15 cellular contexts compared by ENCODE assay signal in the genomic region with DNA sequence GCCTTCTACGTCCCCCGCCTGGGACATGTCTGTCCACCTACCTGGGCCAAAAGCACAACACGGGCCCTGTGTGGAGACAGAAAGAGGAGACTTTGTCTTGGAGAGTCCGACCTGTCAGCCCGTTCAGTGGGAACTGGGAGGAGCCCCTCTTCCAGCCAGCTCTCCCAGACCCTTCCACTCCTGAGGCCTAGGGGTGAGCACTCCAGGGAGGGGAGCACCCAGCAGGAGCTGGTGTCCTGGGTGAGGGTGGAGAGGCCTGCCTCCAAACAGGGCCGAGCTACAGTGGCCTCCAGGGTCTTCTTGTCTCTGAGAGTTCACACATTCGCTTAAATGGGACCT. TPM values are rescaled to one million over a fixed set of nuclear protein-coding genes. Genes with fewer than 3 reads are reported as not detected.
DNase-seq lines count a peak whose midpoint lies in the region; ATAC-seq, FAIRE-seq and TF ChIP-seq lines count a peak whose summit lies in the region.
"Had no signal": no experiment of that assay in that cellular context is flagged by ENCODE, and none has a peak within 500 bp of the region (broad histone marks: within the 10 kb centered on the region; RNA-seq: fewer than 3 reads in every experiment).

No MANE protein-coding gene starts in this region.

- WGBS in pancreas, 2 donors, result 93% methylated on average over 7 of the region's 7 CpGs

- peaks cover 16 to 19% of the 10 kb centered on the region in 2 donors for H3K4me1 Mint-ChIP-seq in natural killer cell treated with Interleukin-12 subunit alpha and Interleukin-12 subunit beta and Interleukin-15 and Interleukin-18, amount 100 ng/mL, for 72 hours (ENCODE audit: low read depth in 2 of 2)
- H3K4me1 Mint-ChIP-seq in natural killer cell, result peaks cover 11 to 20% of the 10 kb centered on the region in 2 donors
- H3K4me1 Mint-ChIP-seq in WTC11, result peaks cover 4% of the 10 kb centered on the region; the same call in 1 of the 2 replicates

- H3K27me3 ChIP-seq in lower lobe of right lung (ENCODE audit: low read depth) (no peaks in the 10 kb centered on the region), pancreas (no peaks in the 10 kb centered on the region)
- H3K27me3 ChIP-seq: gastrocnemius medialis, suprapubic skin had no signal

- intact Hi-C loops in natural killer cell (cut with micrococcal nuclease) (no loop called here), lower lobe of right lung (cut with DNase I) (no loop called here), pancreas (cut with DNase I) (no loop called here)

- no peak overlapping the region for H3K4me3 Mint-ChIP-seq in natural killer cell treated with Interleukin-12 subunit alpha and Interleukin-12 subunit beta and Interleukin-15 and Interleukin-18, amount 100 ng/mL, for 72 hours
- H3K4me3 Mint-ChIP-seq in natural killer cell, result no peak overlapping the region
- H3K4me3 Mint-ChIP-seq in WTC11, result peak overlapping the region; percentile 86
- H3K4me3 Mint-ChIP-seq: activated B cell treated with CpG ODN at 0.5 μM for 24 hours, T-cell had no signal

- no peaks in the 10 kb centered on the region for H3K36me3 ChIP-seq in lower lobe of right lung
- no peaks in the 10 kb centered on the region for H3K36me3 ChIP-seq in pancreas
- H3K36me3 ChIP-seq: gastrocnemius medialis, suprapubic skin had no signal

- H3K4me3 ChIP-seq in lower lobe of right lung, result no peak overlapping the region
- H3K4me3 ChIP-seq in pancreas, result no peak overlapping the region
- H3K4me3 ChIP-seq: gastrocnemius medialis, suprapubic skin had no signal

- H3K27me3 Mint-ChIP-seq in natural killer cell treated with Interleukin-12 subunit alpha and Interleukin-12 subunit beta and Interleukin-15 and Interleukin-18, amount 100 ng/mL, for 72 hours, result no peaks in the 10 kb centered on the region
- no peaks in the 10 kb centered on the region for H3K27me3 Mint-ChIP-seq in natural killer cell (ENCODE audit: low read depth in 2 of 2)
- H3K27me3 Mint-ChIP-seq in WTC11 (ENCODE audit: low read depth), result peaks cover 5% of the 10 kb centered on the region
- H3K27me3 Mint-ChIP-seq: activated B cell treated with CpG ODN at 0.5 μM for 24 hours, T-cell had no signal

- H3K36me3 Mint-ChIP-seq in natural killer cell treated with Interleukin-12 subunit alpha and Interleukin-12 subunit beta and Interleukin-15 and Interleukin-18, amount 100 ng/mL, for 72 hours, result no peaks in the 10 kb centered on the region
- H3K36me3 Mint-ChIP-seq in natural killer cell, result no peaks in the 10 kb centered on the region
- no peaks in the 10 kb centered on the region for H3K36me3 Mint-ChIP-seq in WTC11
- H3K36me3 Mint-ChIP-seq: immature natural killer cell, T-cell had no signal

- CTCF ChIA-PET in WTC11 (lab: Charles Lee), result interaction anchor here (0.5 to 12.9 kb wide), 54 partner anchors 9 to 294 kb away, joined by 3 to 153 read pairs (median 4); a partner anchor contains a TSS

- no peak for FAIRE-seq in pancreas (lab: Jason Lieb, UNC)

- no peak for TF ChIP-seq CTCF in natural killer cell (IDR thresholded peaks at IDR 0.05)
- TF ChIP-seq CTCF in WTC11 (IDR thresholded peaks at IDR 0.05), result no peak
- no peak for TF ChIP-seq CTCF in lower lobe of right lung (IDR thresholded peaks at IDR 0.05)
- TF ChIP-seq CTCF in pancreas (IDR thresholded peaks at IDR 0.05), result no peak

- H3K27ac Mint-ChIP-seq in natural killer cell treated with Interleukin-12 subunit alpha and Interleukin-12 subunit beta and Interleukin-15 and Interleukin-18, amount 100 ng/mL, for 72 hours, result peak overlapping the region; percentile 35 to 62
- H3K27ac Mint-ChIP-seq in natural killer cell (peak overlapping the region in 1 of 2 donors; percentile 57), WTC11 (no peak overlapping the region)
- H3K27ac Mint-ChIP-seq: activated B cell treated with CpG ODN at 0.5 μM for 24 hours had no signal

- H3K4me1 ChIP-seq in lower lobe of right lung (no peaks in the 10 kb centered on the region), pancreas (no peaks in the 10 kb centered on the region)
- H3K4me1 ChIP-seq: gastrocnemius medialis, parathyroid adenoma had no signal

- H3K27ac ChIP-seq in lower lobe of right lung (no peak overlapping the region), pancreas (no peak overlapping the region)
- H3K27ac ChIP-seq: gastrocnemius medialis, HL-60, parathyroid adenoma, suprapubic skin had no signal

- ATAC-seq in natural killer cell treated with Interleukin-12 subunit alpha and Interleukin-12 subunit beta and Interleukin-15 and Interleukin-18, amount 100 ng/mL, for 72 hours, result peak in 1 of 2 donors; percentile 25
- no peak for ATAC-seq in natural killer cell
- ATAC-seq in WTC11, result no peak
- peak; percentile 5 to 20 for ATAC-seq in lower lobe of right lung
- no peak for ATAC-seq in pancreas
- no peak for ATAC-seq in HG03097 (IDR thresholded peaks at IDR 0.05; ENCODE audit: low FRiP score, unreplicated experiment)

- H3K9me3 Mint-ChIP-seq in natural killer cell treated with Interleukin-12 subunit alpha and Interleukin-12 subunit beta and Interleukin-15 and Interleukin-18, amount 100 ng/mL, for 72 hours, result no peaks in the 10 kb centered on the region
- H3K9me3 Mint-ChIP-seq in natural killer cell, result no peaks in the 10 kb centered on the region
- peaks cover 3% of the 10 kb centered on the region; the same call in 1 of the 2 replicates for H3K9me3 Mint-ChIP-seq in WTC11
- H3K9me3 Mint-ChIP-seq: activated B cell treated with CpG ODN at 0.5 μM for 24 hours, immature natural killer cell, T-cell had no signal

- H3K9me3 ChIP-seq in lower lobe of right lung (no peaks in the 10 kb centered on the region), pancreas (no peaks in the 10 kb centered on the region)
- H3K9me3 ChIP-seq: gastrocnemius medialis, suprapubic skin had no signal

- POLR2A ChIA-PET in WTC11 (lab: Charles Lee), result interaction anchor here (1.1 to 2.3 kb wide), 2 partner anchors 149 to 157 kb away, joined by 3 to 6 read pairs; no protein-coding TSS in a partner anchor

- no peak for DNase-seq in natural killer cell treated with Interleukin-12 subunit alpha and Interleukin-12 subunit beta and Interleukin-15 and Interleukin-18, amount 100 ng/mL, for 72 hours (ENCODE audit: low spot score)
- DNase-seq in natural killer cell (no peak), WTC11 (ENCODE audit: low spot score) (no peak), lower lobe of right lung (no peak), pancreas (no peak), SW 1271 (lab: John Stamatoyannopoulos, UW) (no peak), HuH-7.5 (ENCODE audit: low spot score) (no peak)

TF ChIP-seq in WTC11, 78 proteins besides CTCF, POLR2A, EP300 and RAD21 (continues in another document):
- no peak for TF ChIP-seq ZNF396 (CRISPR knock-in tag; IDR thresholded peaks at IDR 0.05; ENCODE audit: borderline replicate concordance)
- no peak for TF ChIP-seq NR3C1 (CRISPR knock-in tag; conservative IDR thresholded peaks at IDR 0.05; ENCODE audit: low read depth)
- TF ChIP-seq, protein P1, sequence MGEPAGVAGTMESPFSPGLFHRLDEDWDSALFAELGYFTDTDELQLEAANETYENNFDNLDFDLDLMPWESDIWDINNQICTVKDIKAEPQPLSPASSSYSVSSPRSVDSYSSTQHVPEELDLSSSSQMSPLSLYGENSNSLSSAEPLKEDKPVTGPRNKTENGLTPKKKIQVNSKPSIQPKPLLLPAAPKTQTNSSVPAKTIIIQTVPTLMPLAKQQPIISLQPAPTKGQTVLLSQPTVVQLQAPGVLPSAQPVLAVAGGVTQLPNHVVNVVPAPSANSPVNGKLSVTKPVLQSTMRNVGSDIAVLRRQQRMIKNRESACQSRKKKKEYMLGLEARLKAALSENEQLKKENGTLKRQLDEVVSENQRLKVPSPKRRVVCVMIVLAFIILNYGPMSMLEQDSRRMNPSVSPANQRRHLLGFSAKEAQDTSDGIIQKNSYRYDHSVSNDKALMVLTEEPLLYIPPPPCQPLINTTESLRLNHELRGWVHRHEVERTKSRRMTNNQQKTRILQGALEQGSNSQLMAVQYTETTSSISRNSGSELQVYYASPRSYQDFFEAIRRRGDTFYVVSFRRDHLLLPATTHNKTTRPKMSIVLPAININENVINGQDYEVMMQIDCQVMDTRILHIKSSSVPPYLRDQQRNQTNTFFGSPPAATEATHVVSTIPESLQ (CRISPR knock-in tag; IDR thresholded peaks at IDR 0.05), result no peak
- no peak for TF ChIP-seq NFATC4 (CRISPR knock-in tag; IDR thresholded peaks at IDR 0.05)
- TF ChIP-seq, protein P2, sequence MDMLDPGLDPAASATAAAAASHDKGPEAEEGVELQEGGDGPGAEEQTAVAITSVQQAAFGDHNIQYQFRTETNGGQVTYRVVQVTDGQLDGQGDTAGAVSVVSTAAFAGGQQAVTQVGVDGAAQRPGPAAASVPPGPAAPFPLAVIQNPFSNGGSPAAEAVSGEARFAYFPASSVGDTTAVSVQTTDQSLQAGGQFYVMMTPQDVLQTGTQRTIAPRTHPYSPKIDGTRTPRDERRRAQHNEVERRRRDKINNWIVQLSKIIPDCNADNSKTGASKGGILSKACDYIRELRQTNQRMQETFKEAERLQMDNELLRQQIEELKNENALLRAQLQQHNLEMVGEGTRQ (CRISPR knock-in tag; IDR thresholded peaks at IDR 0.05), result no peak
- TF ChIP-seq, protein P3, sequence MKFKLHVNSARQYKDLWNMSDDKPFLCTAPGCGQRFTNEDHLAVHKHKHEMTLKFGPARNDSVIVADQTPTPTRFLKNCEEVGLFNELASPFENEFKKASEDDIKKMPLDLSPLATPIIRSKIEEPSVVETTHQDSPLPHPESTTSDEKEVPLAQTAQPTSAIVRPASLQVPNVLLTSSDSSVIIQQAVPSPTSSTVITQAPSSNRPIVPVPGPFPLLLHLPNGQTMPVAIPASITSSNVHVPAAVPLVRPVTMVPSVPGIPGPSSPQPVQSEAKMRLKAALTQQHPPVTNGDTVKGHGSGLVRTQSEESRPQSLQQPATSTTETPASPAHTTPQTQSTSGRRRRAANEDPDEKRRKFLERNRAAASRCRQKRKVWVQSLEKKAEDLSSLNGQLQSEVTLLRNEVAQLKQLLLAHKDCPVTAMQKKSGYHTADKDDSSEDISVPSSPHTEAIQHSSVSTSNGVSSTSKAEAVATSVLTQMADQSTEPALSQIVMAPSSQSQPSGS (CRISPR knock-in tag; IDR thresholded peaks at IDR 0.05; ENCODE audit: borderline replicate concordance, low read depth), result no peak

RNA-seq across cellular contexts. Expression of a gene that starts 0.5 kb away (rescaled TPM):
- total RNA-seq in natural killer cell treated with Interleukin-12 subunit alpha and Interleukin-12 subunit beta and Interleukin-15 and Interleukin-18, amount 100 ng/mL, for 72 hours, result not detected
- total RNA-seq in natural killer cell, result under 1 TPM in 2 of 3 donors, not detected in 1; 0.54 to 0.68 TPM
- total RNA-seq in WTC11 (2021), result 3.0 to 4.9 TPM (median 3.7 TPM) in 3 replicates
- 21.6 TPM for total RNA-seq in lower lobe of right lung
- total RNA-seq in pancreas, result under 1 TPM in 3 of 6 donors, not detected in 3; 0.06 to 0.69 (median 0.15) TPM
- polyA plus RNA-seq in pancreas, result under 1 TPM in 1 of 2 donors, not detected in 1; 0.16 TPM
- total RNA-seq: activated B cell treated with CpG ODN at 0.5 μM for 24 hours, gastrocnemius medialis, T-cell had no signal

RNA-seq across cellular contexts. Expression of a gene that starts 51.1 kb away (rescaled TPM):
- 1 to 10 TPM in 1 of 2 donors, not detected in 1; 1.2 TPM for total RNA-seq in natural killer cell treated with Interleukin-12 subunit alpha and Interleukin-12 subunit beta and Interleukin-15 and Interleukin-18, amount 100 ng/mL, for 72 hours
- total RNA-seq in natural killer cell (10 to 100 TPM in 2 of 3 donors, 1 to 10 TPM in 1; 7.6 to 19.9 (median 12.8) TPM), WTC11 (2021) (29.6 to 39.3 TPM (median 30.1 TPM) in 3 replicates), lower lobe of right lung (1.1 TPM), pancreas (1 to 10 TPM in 1 of 6 donors, under 1 TPM in 5; 0.12 to 1.3 (median 0.43) TPM)
- polyA plus RNA-seq in pancreas, result under 1 TPM; 0.23 to 0.49 TPM

Comparison
In these comparisons a context has a peak if more than half of its experiments do, and no peak if none do; other contexts are left out.
1. ATAC-seq: peak in lower lobe of right lung (2 of 2); none in natural killer cell (0 of 3), WTC11 (single experiment), pancreas (0 of 4) and HG03097 (single experiment).